In genomic region chr17:77609553-77610517, GRCh38 we compare ENCODE assay signal across 8 cellular contexts.
DNase-seq lines count a peak whose midpoint lies in the region; ATAC-seq and TF ChIP-seq lines count a peak whose summit lies in the region.

No MANE protein-coding gene starts in this region.

- no peaks in the 10 kb centered on the region for H3K36me3 Mint-ChIP-seq in HFFc6 (ENCODE audit: low read depth)

- peak overlapping the region; percentile 63 for H3K4me3 Mint-ChIP-seq in HFFc6

- H3K27ac Mint-ChIP-seq in HFFc6, result no peak overlapping the region

- no peak for ATAC-seq in GM18858 (IDR thresholded peaks at IDR 0.05; ENCODE audit: unreplicated experiment)
- ATAC-seq in GM19455 (IDR thresholded peaks at IDR 0.05; ENCODE audit: unreplicated experiment), result no peak

- no peaks in the 10 kb centered on the region for H3K9me3 Mint-ChIP-seq in HFFc6

- TF ChIP-seq CTCF in HFFc6 (IDR thresholded peaks at IDR 0.05), result no peak

- no peak for DNase-seq in HFFc6
- DNase-seq in activated CD4-positive, alpha-beta T cell treated with anti-CD3 and anti-CD28 coated beads, Interleukin-2, amount 50 U/mL, for 24 hours (ENCODE audit: low read depth in 1 of 2, low spot score in 1 of 2), result peak; percentile 17 to 60
- peak; percentile 42 for DNase-seq in fibroblast of peridontal ligament (ENCODE audit: extremely low read depth)
- DNase-seq in stimulated activated CD4-positive, alpha-beta T cell treated with anti-CD3 and anti-CD28 coated beads, Interleukin-4, amount 100 ng/mL, for 48 hours (ENCODE audit: low read depth in 2 of 2), result peak; percentile 37 to 52
- DNase-seq in dermis blood vessel endothelial cell, result no peak
- no peak for DNase-seq in SHP77 (lab: John Stamatoyannopoulos, UW)

- peaks cover 48% of the 10 kb centered on the region for H3K27me3 Mint-ChIP-seq in HFFc6 (ENCODE audit: insufficient read depth)

- peaks cover 19% of the 10 kb centered on the region for H3K4me1 Mint-ChIP-seq in HFFc6 (ENCODE audit: low read depth)

Comparison
In these comparisons a context has a peak if more than half of its experiments do, and no peak if none do; other contexts are left out.
1. DNase-seq: peak in activated CD4-positive, alpha-beta T cell treated with anti-CD3 and anti-CD28 coated beads, Interleukin-2, amount 50 U/mL, for 24 hours (2 of 2), fibroblast of peridontal ligament (single experiment) and stimulated activated CD4-positive, alpha-beta T cell treated with anti-CD3 and anti-CD28 coated beads, Interleukin-4, amount 100 ng/mL, for 48 hours (2 of 2); none in HFFc6 (single experiment), dermis blood vessel endothelial cell (single experiment) and SHP77 (0 of 2).